Comparison of ENCODE assay signal across 6 cellular contexts in the genomic region with DNA sequence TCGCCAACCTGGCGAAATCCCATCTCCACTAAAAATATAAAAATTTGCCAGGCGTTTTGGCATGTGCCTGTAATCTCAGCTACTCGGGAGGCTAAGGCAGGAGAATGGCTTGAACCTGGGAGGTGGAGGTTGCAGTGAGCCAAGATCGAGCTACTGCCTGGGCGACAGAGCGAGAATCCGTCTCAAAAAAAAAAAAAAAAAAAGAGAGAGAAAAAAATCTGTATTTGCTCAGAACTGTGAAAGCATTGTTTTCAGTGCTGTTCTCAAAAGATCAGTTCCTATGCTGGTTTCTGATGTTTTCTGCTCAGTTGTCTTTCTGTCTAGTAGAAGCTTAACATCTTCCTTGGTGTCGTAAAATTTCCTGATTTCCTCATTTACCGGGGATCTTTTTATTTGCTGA. TPM values are rescaled to one million over a fixed set of nuclear protein-coding genes. Genes with fewer than 3 reads are reported as not detected.
DNase-seq lines count a peak whose midpoint lies in the region; ATAC-seq and TF ChIP-seq lines count a peak whose summit lies in the region.

No MANE protein-coding gene starts in this region.

- peaks cover 6% of the 10 kb centered on the region for H3K27me3 Mint-ChIP-seq in neural progenitor cell (ENCODE audit: insufficient read depth, low read depth)

- H3F3A ChIP-seq in neural progenitor cell (ENCODE audit: low read depth) = peaks cover 30% of the 10 kb centered on the region

- intact Hi-C loops in HCT116 (cut with micrococcal nuclease) = loop anchor here (5.0 kb wide), 1 partner anchor 77 kb away; a partner anchor contains a TSS

- H3K36me3 ChIP-seq in HCT116 (ENCODE audit: control insufficient read depth in 1 of 2, insufficient read depth in 2 of 2, low read length in 2 of 2) (peaks cover 19 to 61% of the 10 kb centered on the region in 2 experiments), neural progenitor cell (no peaks in the 10 kb centered on the region)

- peaks cover 50 to 54% of the 10 kb centered on the region in 2 donors for H3K36me3 Mint-ChIP-seq in activated naive CD4-positive, alpha-beta T cell treated with anti-CD3 and anti-CD28 coated beads, Interleukin-2, amount 50 U/mL, for 72 hours
- H3K36me3 Mint-ChIP-seq in neural progenitor cell = peaks cover 11% of the 10 kb centered on the region

- H3K9ac ChIP-seq in HCT116 (ENCODE audit: low read length) = peak overlapping the region; percentile 99
- H3K9ac ChIP-seq in neural progenitor cell = no peak overlapping the region

- CTCF ChIA-PET in HCT116 (lab: Charles Lee) = interaction anchor here (1.9 kb wide), 1 partner anchor 22 kb away, joined by 7 read pairs; no protein-coding TSS in a partner anchor

- H3K9me3 Mint-ChIP-seq in activated naive CD4-positive, alpha-beta T cell treated with anti-CD3 and anti-CD28 coated beads, Interleukin-2, amount 50 U/mL, for 72 hours = no peaks in the 10 kb centered on the region
- no peaks in the 10 kb centered on the region for H3K9me3 Mint-ChIP-seq in neural progenitor cell

- peaks cover 95% of the 10 kb centered on the region for H3K79me2 ChIP-seq in HCT116 (ENCODE audit: insufficient read depth, low read length)
- peaks cover 91% of the 10 kb centered on the region for H3K79me2 ChIP-seq in neural progenitor cell (ENCODE audit: low read depth)

- no peak for TF ChIP-seq POLR2A in HCT116 (IDR thresholded peaks at IDR 0.05; ENCODE audit: borderline replicate concordance, extremely low read depth, insufficient read depth, insufficient read length)

- TF ChIP-seq CTCF in HCT116 (IDR thresholded peaks at IDR 0.05 in 2 of 3, conservative IDR thresholded peaks at IDR 0.05 in 1 of 3; ENCODE audit: borderline replicate concordance in 1 of 3, insufficient read depth in 1 of 3, low read depth in 2 of 3, low read length in 2 of 3) (no peak), neural progenitor cell (IDR thresholded peaks at IDR 0.05) (no peak)

- peaks cover 61% of the 10 kb centered on the region for H3K4me1 Mint-ChIP-seq in neural progenitor cell

- no peaks in the 10 kb centered on the region for H3K27me3 ChIP-seq in HCT116 (ENCODE audit: insufficient read depth, low read length)
- H3K27me3 ChIP-seq in neural progenitor cell = no peaks in the 10 kb centered on the region

- POLR2A ChIA-PET in HCT116 (lab: Charles Lee) = interaction anchor here (0.8 kb wide), 1 partner anchor 31 kb away, joined by 3 read pairs; no protein-coding TSS in a partner anchor

- H3K9me3 ChIP-seq in HCT116 (ENCODE audit: control insufficient read depth in 1 of 2, insufficient read depth in 1 of 2, low read depth in 1 of 2, low read length in 2 of 2) = no peaks in the 10 kb centered on the region
- no peaks in the 10 kb centered on the region for H3K9me3 ChIP-seq in neural progenitor cell (ENCODE audit: low read depth)

- peak overlapping the region; percentile 90 to 92 for H3K27ac Mint-ChIP-seq in activated naive CD4-positive, alpha-beta T cell treated with anti-CD3 and anti-CD28 coated beads, Interleukin-2, amount 50 U/mL, for 72 hours
- H3K27ac Mint-ChIP-seq in neural progenitor cell = peak overlapping the region; percentile 86

- no peak overlapping the region for H3K4me3 ChIP-seq in HCT116 (replicated peaks in 1 of 2; ENCODE audit: low read depth in 1 of 2, low read length in 2 of 2)
- H3K4me3 ChIP-seq in neural progenitor cell = peak overlapping the region; percentile 72

- H3K4me3 Mint-ChIP-seq in neural progenitor cell = peak overlapping the region; percentile 99

- H3K4me2 ChIP-seq in HCT116 (ENCODE audit: low read length) (peak overlapping the region; percentile 80; the same call in 1 of the 2 replicates), neural progenitor cell (peak overlapping the region; percentile 81)

- H3K27ac ChIP-seq in HCT116 (ENCODE audit: low read depth, low read length) (0 out of 2 replicates have a peak overlapping the region, but pooled peaks have one; percentile 10), neural progenitor cell (no peak overlapping the region)

- H4K20me1 ChIP-seq in HCT116 (ENCODE audit: insufficient read depth) (peaks cover 39% of the 10 kb centered on the region; the same call in 1 of the 2 replicates), neural progenitor cell (ENCODE audit: low read depth) (peaks cover 85% of the 10 kb centered on the region)

- ATAC-seq in HCT116 (no peak), GM21737 (IDR thresholded peaks at IDR 0.05; ENCODE audit: unreplicated experiment) (no peak)
- no peak for ATAC-seq in activated naive CD4-positive, alpha-beta T cell treated with anti-CD3 and anti-CD28 coated beads, Interleukin-2, amount 50 U/mL, for 72 hours

- H2AFZ ChIP-seq in HCT116 (ENCODE audit: low read depth, low read length, poor library complexity, severe bottlenecking) = no peak overlapping the region
- H2AFZ ChIP-seq in neural progenitor cell (replicated peaks) = no peak overlapping the region

- DNase-seq in HCT116 (ENCODE audit: low read depth, low spot score) = no peak
- DNase-seq in activated naive CD4-positive, alpha-beta T cell treated with anti-CD3 and anti-CD28 coated beads, Interleukin-2, amount 50 U/mL, for 72 hours (ENCODE audit: low spot score in 2 of 2) = no peak
- no peak for DNase-seq in neural progenitor cell (ENCODE audit: low spot score)
- DNase-seq in LoVo (ENCODE audit: low spot score) = no peak
- no peak for DNase-seq in stimulated activated CD4-positive, alpha-beta T cell treated with anti-CD3 and anti-CD28 coated beads, Interleukin-15, amount 100 ng/mL, for 24 hours

- peaks cover 17 to 46% of the 10 kb centered on the region in 2 experiments; a peak in 3 of 4 replicates for H3K4me1 ChIP-seq in HCT116 (ENCODE audit: control insufficient read depth in 1 of 2, insufficient read depth in 2 of 2, low read length in 2 of 2)
- peaks cover 44% of the 10 kb centered on the region for H3K4me1 ChIP-seq in neural progenitor cell

- no TSS peak for BruUV-seq in HCT116 (replicated peaks; lab: Mats Ljungman, UMichigan)

- RAD21 ChIA-PET in HCT116 (lab: Charles Lee; ENCODE audit: low non-redundant PET in 1 of 2, low total read pairs in 2 of 2, uncharacterized antibody in 2 of 2, unreplicated experiment in 2 of 2) = interaction anchor here in 1 of 2 experiments (0.7 kb wide), 1 partner anchor 34 kb away, joined by 4 read pairs; no protein-coding TSS in a partner anchor

- no peak for TF ChIP-seq RAD21 in HCT116 (IDR thresholded peaks at IDR 0.05; ENCODE audit: low read depth)

- no peaks in the 10 kb centered on the region for H3K9me2 ChIP-seq in HCT116 (ENCODE audit: insufficient read depth)

TF ChIP-seq in HCT116, 20 proteins besides CTCF, POLR2A, EP300 and RAD21:
- TF ChIP-seq ZFX (IDR thresholded peaks at IDR 0.05) (no peak), CBX3 (IDR thresholded peaks at IDR 0.05; ENCODE audit: low read depth) (no peak), YY1 (IDR thresholded peaks at IDR 0.05; ENCODE audit: extremely low read depth, insufficient replicate concordance, low read depth, low read length) (no peak), CEBPB (IDR thresholded peaks at IDR 0.05; ENCODE audit: low read depth) (no peak), JUND (IDR thresholded peaks at IDR 0.05) (no peak)
- TF ChIP-seq, protein P1, sequence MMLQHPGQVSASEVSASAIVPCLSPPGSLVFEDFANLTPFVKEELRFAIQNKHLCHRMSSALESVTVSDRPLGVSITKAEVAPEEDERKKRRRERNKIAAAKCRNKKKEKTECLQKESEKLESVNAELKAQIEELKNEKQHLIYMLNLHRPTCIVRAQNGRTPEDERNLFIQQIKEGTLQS (IDR thresholded peaks at IDR 0.05) = no peak

RNA-seq across cellular contexts. Expression of a gene that starts 2.5 kb away (rescaled TPM):
- total RNA-seq in HCT116 (2021; ENCODE audit: unreplicated experiment) = 166 TPM
- polyA plus RNA-seq in HCT116 (2012) = 139 and 153 TPM in 2 replicates
- 100 to 1,000 TPM; 145 to 154 TPM for total RNA-seq in activated naive CD4-positive, alpha-beta T cell treated with anti-CD3 and anti-CD28 coated beads, Interleukin-2, amount 50 U/mL, for 72 hours
- 14.4 and 50.7 TPM in 2 replicates for total RNA-seq in neural progenitor cell (ENCODE audit: low replicate concordance)

RNA-seq across cellular contexts. Expression of a gene that starts 3.0 kb away (rescaled TPM):
- 88.2 TPM for total RNA-seq in HCT116 (2021; ENCODE audit: unreplicated experiment)
- 62.8 and 76.0 TPM in 2 replicates for polyA plus RNA-seq in HCT116 (2012)
- 10 to 100 TPM; 41.9 to 69.9 TPM for total RNA-seq in activated naive CD4-positive, alpha-beta T cell treated with anti-CD3 and anti-CD28 coated beads, Interleukin-2, amount 50 U/mL, for 72 hours
- total RNA-seq in neural progenitor cell (ENCODE audit: low replicate concordance) = 77.6 and 145 TPM in 2 replicates

RNA-seq across cellular contexts. Expression of a gene that starts 9.9 kb away (rescaled TPM):
- 42.8 TPM for total RNA-seq in HCT116 (2021; ENCODE audit: unreplicated experiment)
- 14.0 and 14.4 TPM in 2 replicates for polyA plus RNA-seq in HCT116 (2012)
- 1 to 10 TPM; 1.9 to 2.9 TPM for total RNA-seq in activated naive CD4-positive, alpha-beta T cell treated with anti-CD3 and anti-CD28 coated beads, Interleukin-2, amount 50 U/mL, for 72 hours
- 3.5 and 22.4 TPM in 2 replicates for total RNA-seq in neural progenitor cell (ENCODE audit: low replicate concordance)

RNA-seq across cellular contexts. Expression of a gene that starts 17.0 kb away (rescaled TPM):
- 0.30 TPM for total RNA-seq in HCT116 (2021; ENCODE audit: unreplicated experiment)
- polyA plus RNA-seq in HCT116 (2012) = 1.3 and 1.5 TPM in 2 replicates
- under 1 TPM; 0.39 to 0.56 TPM for total RNA-seq in activated naive CD4-positive, alpha-beta T cell treated with anti-CD3 and anti-CD28 coated beads, Interleukin-2, amount 50 U/mL, for 72 hours
- total RNA-seq in neural progenitor cell (ENCODE audit: low replicate concordance) = 0.12 TPM in 1 of 2 replicates, not detected in the other

RNA-seq across cellular contexts. Expression of a gene that starts 42.8 kb away (rescaled TPM):
- not detected for total RNA-seq in HCT116 (2021; ENCODE audit: unreplicated experiment)
- polyA plus RNA-seq in HCT116 (2012) = 0.11 and 0.13 TPM in 2 replicates
- total RNA-seq in activated naive CD4-positive, alpha-beta T cell treated with anti-CD3 and anti-CD28 coated beads, Interleukin-2, amount 50 U/mL, for 72 hours = not detected
- not detected in 2 replicates for total RNA-seq in neural progenitor cell (ENCODE audit: low replicate concordance)
